In the genomic region with DNA sequence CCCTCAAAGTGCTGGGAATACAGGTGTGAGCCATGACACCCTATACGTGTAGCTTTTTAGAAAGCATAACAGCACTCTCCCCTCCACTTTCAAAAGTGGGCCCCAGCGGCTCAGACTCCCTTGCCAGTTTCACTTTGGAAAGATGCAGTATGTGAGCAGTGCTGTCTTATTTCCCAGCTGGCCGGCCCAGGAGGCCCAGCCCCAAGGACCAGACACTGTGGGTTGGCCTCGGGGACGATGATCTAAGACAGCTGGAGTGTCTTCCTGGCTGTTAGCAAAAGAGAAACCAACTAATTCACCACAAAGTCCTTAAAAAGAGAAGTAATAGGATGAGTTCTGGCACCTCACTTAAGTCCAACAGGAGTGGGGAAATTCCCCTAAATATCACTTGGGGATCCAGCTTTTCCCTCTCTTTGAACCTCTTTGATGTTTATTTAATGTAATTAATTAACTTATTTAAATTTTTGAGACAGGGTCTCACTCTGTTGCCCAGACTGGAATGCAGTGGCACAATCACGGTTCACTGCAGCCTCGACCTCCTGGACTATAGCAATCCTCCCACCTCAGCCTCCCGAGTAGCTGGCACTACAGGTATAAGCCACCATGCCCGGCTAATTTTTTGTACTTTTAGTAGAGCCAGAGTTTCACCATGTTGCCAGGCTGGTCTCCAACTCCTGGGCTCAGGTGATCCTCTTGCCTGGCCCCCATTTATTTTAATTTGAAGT, we compare ENCODE assay signal across 8 cellular contexts. TPM values are rescaled to one million over a fixed set of nuclear protein-coding genes. Genes with fewer than 3 reads are reported as not detected.
A peak's percentile ranks its signal among the peaks of the same experiment; 100 is the strongest.
DNase-seq lines count a peak whose midpoint lies in the region; ATAC-seq, FAIRE-seq and TF ChIP-seq lines count a peak whose summit lies in the region.

No MANE protein-coding gene starts in this region.

- H3K23ac ChIP-seq in H1 (ENCODE audit: insufficient read length) (no peak overlapping the region), neuronal stem cell (ENCODE audit: low read depth, low read length, poor library complexity) (no peak overlapping the region)

- H3K27ac ChIP-seq in H1 (ENCODE audit: low read depth, low read length) (no peak overlapping the region), neuronal stem cell (replicated peaks; ENCODE audit: low read length) (no peak overlapping the region)

- 83% methylated on average over 9 of the region's 9 CpGs; no CpG with 5 or more reads in 1 of the 2 experiments for WGBS in H1 (ENCODE audit: extremely low coverage in 1 of 2, insufficient coverage in 1 of 2, insufficient read length in 1 of 2, insufficient replicate concordance in 2 of 2, low coverage in 1 of 2, low lambda C conversion rate in 2 of 2, missing lambda C conversion rate in 1 of 2), 2 experiments
- WGBS in neuronal stem cell (ENCODE audit: extremely low coverage in 2 of 2, insufficient read length in 2 of 2, insufficient replicate concordance in 1 of 2), 2 donors, result no CpG with 5 or more reads among the region's 9 CpGs

- no peak overlapping the region for H4K5ac ChIP-seq in H1 (ENCODE audit: insufficient read length, low read depth, low read length)

- TF ChIP-seq POLR2A in H1 (IDR thresholded peaks at IDR 0.05; ENCODE audit: control extremely low read depth in 1 of 2, low read depth in 2 of 2, low read length in 2 of 2), result no peak

- H3K4me1 ChIP-seq in H1 (replicated peaks in 1 of 4; ENCODE audit: control insufficient read depth in 3 of 4, insufficient read depth in 4 of 4, low read length in 3 of 4) (peaks cover 0 to 29% (median 15%) of the 10 kb centered on the region in 4 experiments; a peak in 6 of 7 replicates), neuronal stem cell (ENCODE audit: control insufficient read depth in 2 of 2, insufficient read depth in 1 of 2, low read depth in 1 of 2, low read length in 2 of 2) (peaks cover 8 to 20% of the 10 kb centered on the region in 2 donors)

- TF ChIP-seq EP300 in H1 (IDR thresholded peaks at IDR 0.05; ENCODE audit: borderline replicate concordance in 1 of 2, low read depth in 2 of 2, low read length in 2 of 2), result no peak

- H2BK12ac ChIP-seq in H1 (ENCODE audit: low read depth, low read length) (no peak overlapping the region), neuronal stem cell (ENCODE audit: low read length) (peak overlapping the region; percentile 5)

- no peak for ATAC-seq in GM19397 (IDR thresholded peaks at IDR 0.05; ENCODE audit: unreplicated experiment)

- H3K4me2 ChIP-seq in H1 (ENCODE audit: insufficient read depth in 1 of 2, low read depth in 2 of 2, low read length in 2 of 2) (no peak overlapping the region), neuronal stem cell (ENCODE audit: insufficient read depth, low read length, poor library complexity, severe bottlenecking) (no peak overlapping the region)

- H4K8ac ChIP-seq in H1 (ENCODE audit: extremely low read depth, insufficient read depth, low read length) (no peak overlapping the region), neuronal stem cell (ENCODE audit: low read depth, low read length) (no peak overlapping the region)

- TF ChIP-seq RAD21 in H1 (IDR thresholded peaks at IDR 0.05 in 1 of 2, conservative IDR thresholded peaks at IDR 0.05 in 1 of 2; ENCODE audit: low read depth in 2 of 2, low read length in 2 of 2), result no peak

- no peak for FAIRE-seq in H1 (lab: Jason Lieb, UNC)

- no peak overlapping the region for H2AFZ ChIP-seq in H1 (ENCODE audit: low read length)
- no peak overlapping the region for H2AFZ ChIP-seq in neuronal stem cell (ENCODE audit: low read length)

- H2BK120ac ChIP-seq in H1 (replicated peaks; ENCODE audit: low read depth, low read length) (peak overlapping the region; percentile 91), neuronal stem cell (ENCODE audit: low read depth, low read length) (no peak overlapping the region)

- peak overlapping the region; percentile 17; the same call in 1 of the 2 replicates for H2BK20ac ChIP-seq in H1 (ENCODE audit: low read length)

- H3K4me3 ChIP-seq in H1 (ENCODE audit: extremely low read depth in 1 of 4, insufficient read depth in 2 of 4, low read depth in 3 of 4, low read length in 4 of 4), result no peak overlapping the region
- H3K4me3 ChIP-seq in neuronal stem cell (ENCODE audit: low read length in 2 of 2), result no peak overlapping the region

- H2BK5ac ChIP-seq in H1 (ENCODE audit: low read depth, low read length), result peak overlapping the region; percentile 53; the same call in 1 of the 2 replicates
- no peak overlapping the region for H2BK5ac ChIP-seq in neuronal stem cell (ENCODE audit: low read length)

- H2BK15ac ChIP-seq in H1 (ENCODE audit: low read length), result peak overlapping the region; percentile 75; the same call in 1 of the 2 replicates
- H2BK15ac ChIP-seq in neuronal stem cell (ENCODE audit: low read length), result peak overlapping the region; percentile 47

- no peaks in the 10 kb centered on the region; a peak in 1 of 4 replicates for H3K9me3 ChIP-seq in H1 (ENCODE audit: insufficient read depth in 2 of 2, low read depth in 1 of 2, low read length in 1 of 2)
- no peaks in the 10 kb centered on the region for H3K9me3 ChIP-seq in neuronal stem cell (replicated peaks in 1 of 2; ENCODE audit: control insufficient read depth in 2 of 2, insufficient read depth in 1 of 2, low read depth in 1 of 2, low read length in 2 of 2)

- DNase-seq in GM10266 (ENCODE audit: extremely low spot score) (peak; percentile 79), H4 (ENCODE audit: low spot score) (peak; percentile 44), NOMO-1 treated with dmso at 0.1 percent for 144 hours (lab: John Stamatoyannopoulos, UW; ENCODE audit: unreplicated experiment) (peak; percentile 73), H1 (ENCODE audit: low read depth in 1 of 2, low spot score in 2 of 2) (no peak), neuronal stem cell (ENCODE audit: low spot score) (no peak), DMS 273 treated with DMSO at 0.1 percent for 48 hours (lab: John Stamatoyannopoulos, UW) (no peak), 8988T (no peak)

- H2AK5ac ChIP-seq in H1 (ENCODE audit: low read depth, low read length), result no peak overlapping the region
- H2AK5ac ChIP-seq in neuronal stem cell (ENCODE audit: low read depth, low read length), result peak overlapping the region; percentile 85

- H3K79me2 ChIP-seq in H1 (ENCODE audit: control insufficient read depth in 1 of 2, insufficient read depth in 2 of 2, low read length in 2 of 2), result no peaks in the 10 kb centered on the region

- no peaks in the 10 kb centered on the region for H4K20me1 ChIP-seq in H1 (replicated peaks in 1 of 2; ENCODE audit: control insufficient read depth in 1 of 2, insufficient read depth in 2 of 2, low read length in 2 of 2)

- H3K9ac ChIP-seq in H1 (replicated peaks in 1 of 4; ENCODE audit: extremely low read depth in 1 of 4, low read depth in 3 of 4, low read length in 3 of 4), result no peak overlapping the region
- H3K9ac ChIP-seq in neuronal stem cell (ENCODE audit: low read depth, low read length, poor library complexity), result no peak overlapping the region

- no peaks in the 10 kb centered on the region for H3K23me2 ChIP-seq in H1 (ENCODE audit: low read depth, low read length)

- H3K27me3 ChIP-seq in H1 (replicated peaks in 1 of 4; ENCODE audit: control insufficient read depth in 3 of 4, extremely low read depth in 1 of 4, insufficient read depth in 3 of 4, low read length in 3 of 4), result no peaks in the 10 kb centered on the region
- H3K27me3 ChIP-seq in neuronal stem cell (ENCODE audit: control insufficient read depth in 3 of 3, insufficient read depth in 3 of 3, low read depth in 1 of 3, low read length in 3 of 3), result no peaks in the 10 kb centered on the region

- H3K56ac ChIP-seq in H1 (replicated peaks; ENCODE audit: insufficient read length, low read depth, low read length), result no peak overlapping the region

- H3K18ac ChIP-seq in H1 (ENCODE audit: extremely low read depth, low read length) (no peak overlapping the region), neuronal stem cell (ENCODE audit: low read length) (no peak overlapping the region)

- no peaks in the 10 kb centered on the region for H3K36me3 ChIP-seq in H1 (ENCODE audit: control insufficient read depth in 2 of 4, insufficient read depth in 4 of 4, low read length in 3 of 4)
- H3K36me3 ChIP-seq in neuronal stem cell (replicated peaks in 1 of 2; ENCODE audit: control insufficient read depth in 2 of 2, insufficient read depth in 2 of 2, low read length in 2 of 2), result no peaks in the 10 kb centered on the region

- H3K4ac ChIP-seq in H1 (replicated peaks; ENCODE audit: insufficient read length, low read depth, low read length), result peak overlapping the region; percentile 46
- no peak overlapping the region for H3K4ac ChIP-seq in neuronal stem cell (ENCODE audit: low read length)

- CTCF ChIA-PET in H1 (lab: Charles Lee; ENCODE audit: partially characterized antibody), result interaction anchor here (0.6 to 3.4 kb wide), 3 partner anchors 17 to 103 kb away, joined by 3 to 17 read pairs (median 3); no protein-coding TSS in a partner anchor

- TF ChIP-seq CTCF in GM10266 (IDR thresholded peaks at IDR 0.05; ENCODE audit: control insufficient read depth, insufficient read depth, low read depth, missing control alignments), result no peak
- no peak for TF ChIP-seq CTCF in H1 (IDR thresholded peaks at IDR 0.05; ENCODE audit: control extremely low read depth in 1 of 3, insufficient read depth in 1 of 3, low read depth in 1 of 3, low read length in 3 of 3)

- H4K91ac ChIP-seq in H1 (replicated peaks; ENCODE audit: insufficient read length, low read length) (peak overlapping the region; percentile 80), neuronal stem cell (ENCODE audit: low read depth, low read length, poor library complexity) (no peak overlapping the region)

- POLR2A ChIA-PET in H1 (lab: Charles Lee; ENCODE audit: partially characterized antibody), result interaction anchor here (1.2 to 1.7 kb wide), 3 partner anchors 18 to 83 kb away, joined by 4 to 13 read pairs (median 4); a partner anchor contains a TSS

- no peaks in the 10 kb centered on the region for H3K79me1 ChIP-seq in H1 (ENCODE audit: low read depth, low read length)
- no peaks in the 10 kb centered on the region for H3K79me1 ChIP-seq in neuronal stem cell (ENCODE audit: low read depth, low read length)

- H3K14ac ChIP-seq in H1 (ENCODE audit: insufficient read length) (no peak overlapping the region), neuronal stem cell (ENCODE audit: low read length) (no peak overlapping the region)

TF ChIP-seq in H1, 55 proteins besides CTCF, POLR2A, EP300 and RAD21 (continues in another document):
- no peak for TF ChIP-seq SP4 (IDR thresholded peaks at IDR 0.05; ENCODE audit: low read length)
- TF ChIP-seq SRF (IDR thresholded peaks at IDR 0.05; ENCODE audit: low read depth, low read length), result no peak

RNA-seq across cellular contexts. Expression of a gene that starts 17.6 kb away (rescaled TPM):
- total RNA-seq in H4 (2014; rRNA removed; shearing (Covaris generic)), result 172 and 217 TPM in 2 replicates
- total RNA-seq in H1 (2021; fragmentation: NEBNext Ultra II Directional; extraction: Animal tissue kit (Norgen Biotek cat#: 25700)), result 281 and 293 TPM in 2 replicates
- 75.1 and 77.5 TPM in 2 replicates for polyA plus RNA-seq in H1 (2011; rRNA removed)
- 106 TPM for polyA plus RNA-seq in H1 (2011; cell fraction: cytosol; rRNA removed)
- 36.4 TPM for polyA plus RNA-seq in H1 (2011; cell fraction: nucleus; rRNA removed)
- 90.8 to 156 TPM (median 113 TPM) in 4 replicates for polyA plus RNA-seq in H1 (2012, experiment 1 of 2)
- polyA plus RNA-seq in H1 (2012, experiment 2 of 2), result 23.0 TPM
- 121 TPM for polyA plus RNA-seq in H1 (2013, experiment 1 of 2)
- polyA plus RNA-seq in H1 (2013, experiment 2 of 2), result 134 TPM
- polyA minus RNA-seq in H1 (2011; rRNA and poly(A)+ RNA removed), result 54.2 and 97.8 TPM in 2 replicates
- 103 TPM for polyA minus RNA-seq in H1 (2011; cell fraction: cytosol; rRNA and poly(A)+ RNA removed)
- 90.3 TPM for polyA minus RNA-seq in H1 (2011; cell fraction: nucleus; rRNA and poly(A)+ RNA removed)
- 102 TPM for polyA plus RNA-seq in neuronal stem cell (2013, experiment 1 of 2)
- polyA plus RNA-seq in neuronal stem cell (2013, experiment 2 of 2), result 104 TPM

Comparison
In these comparisons a context has a peak if more than half of its experiments do, and no peak if none do; other contexts are left out.
1. DNase-seq: peak in GM10266 (single experiment), H4 (single experiment) and NOMO-1 treated with dmso at 0.1 percent for 144 hours (single experiment); none in H1 (0 of 2), neuronal stem cell (single experiment), DMS 273 treated with DMSO at 0.1 percent for 48 hours (single experiment) and 8988T (single experiment).